Comparison of ENCODE assay signal across 10 cellular contexts in genomic region chr9:108786756-108787663, GRCh38.
DNase-seq lines count a peak whose midpoint lies in the region; ATAC-seq and TF ChIP-seq lines count a peak whose summit lies in the region.
"Had no signal": no experiment of that assay in that cellular context is flagged by ENCODE, and none has a peak within 500 bp of the region (broad histone marks: within the 10 kb centered on the region; RNA-seq: fewer than 3 reads in every experiment).

No MANE protein-coding gene starts in this region.

- peaks cover 4% of the 10 kb centered on the region for H3K4me1 Mint-ChIP-seq in activated naive CD8-positive, alpha-beta T cell treated with anti-CD3 and anti-CD28 coated beads for 36 hours

- H3K27ac Mint-ChIP-seq in activated naive CD8-positive, alpha-beta T cell treated with anti-CD3 and anti-CD28 coated beads for 36 hours, result no peak overlapping the region
- H3K27ac Mint-ChIP-seq: activated B cell treated with CpG ODN at 0.5 μM for 24 hours had no signal

- H3K9me3 ChIP-seq in mesodermal cell (ENCODE audit: control insufficient read depth, low read length) (peaks cover 2% of the 10 kb centered on the region), lower lobe of right lung (no peaks in the 10 kb centered on the region)
- H3K9me3 ChIP-seq: body of pancreas had no signal

- peak; percentile 29 for DNase-seq in AG10803 (ENCODE audit: low read depth)
- DNase-seq in LoVo (ENCODE audit: low spot score), result peak; percentile 67
- peak; percentile 18 to 53 for DNase-seq in cardiac fibroblast (ENCODE audit: low read depth in 2 of 2)
- DNase-seq in activated naive CD8-positive, alpha-beta T cell treated with anti-CD3 and anti-CD28 coated beads for 36 hours, result no peak
- DNase-seq in lower lobe of right lung, result no peak
- no peak for DNase-seq in NCI-H2227 treated with DMSO at 0.1 percent for 48 hours (lab: John Stamatoyannopoulos, UW)
- DNase-seq: activated B cell treated with CpG ODN at 0.5 μM for 24 hours had no signal

- H3K4me3 ChIP-seq in AG10803 (ENCODE audit: low read length), result no peak overlapping the region
- H3K4me3 ChIP-seq in cardiac fibroblast (replicated peaks in 1 of 2; ENCODE audit: low read depth in 2 of 2, low read length in 2 of 2), result no peak overlapping the region
- H3K4me3 ChIP-seq in mesodermal cell (ENCODE audit: extremely low read depth, insufficient read depth, low read length, poor library complexity, severe bottlenecking), result no peak overlapping the region
- H3K4me3 ChIP-seq in lower lobe of right lung, result no peak overlapping the region
- H3K4me3 ChIP-seq: body of pancreas had no signal

- H3K4me3 Mint-ChIP-seq in activated naive CD8-positive, alpha-beta T cell treated with anti-CD3 and anti-CD28 coated beads for 36 hours, result no peak overlapping the region
- H3K4me3 Mint-ChIP-seq: activated B cell treated with CpG ODN at 0.5 μM for 24 hours had no signal

- H3K36me3 ChIP-seq in mesodermal cell (ENCODE audit: control insufficient read depth, insufficient read depth, low read length) (no peaks in the 10 kb centered on the region), lower lobe of right lung (no peaks in the 10 kb centered on the region)

- TF ChIP-seq CTCF in AG10803 (conservative IDR thresholded peaks at IDR 0.05; ENCODE audit: low read length) (no peak), cardiac fibroblast (IDR thresholded peaks at IDR 0.05; ENCODE audit: low read depth, low read length) (no peak), lower lobe of right lung (IDR thresholded peaks at IDR 0.05) (no peak)

- H3K36me3 Mint-ChIP-seq in activated naive CD8-positive, alpha-beta T cell treated with anti-CD3 and anti-CD28 coated beads for 36 hours, result no peaks in the 10 kb centered on the region

- H3K27ac ChIP-seq in mesodermal cell (ENCODE audit: low read depth, low read length, severe bottlenecking) (peak overlapping the region; percentile 65), lower lobe of right lung (no peak overlapping the region)
- H3K27ac ChIP-seq: body of pancreas had no signal

- H3K27me3 Mint-ChIP-seq in activated naive CD8-positive, alpha-beta T cell treated with anti-CD3 and anti-CD28 coated beads for 36 hours, result peaks cover 6% of the 10 kb centered on the region
- H3K27me3 Mint-ChIP-seq: activated B cell treated with CpG ODN at 0.5 μM for 24 hours had no signal

- 45% methylated on average over 5 of the region's 5 CpGs for WGBS in mesodermal cell (ENCODE audit: insufficient coverage in 2 of 2), 2 experiments

- H3K4me1 ChIP-seq in mesodermal cell (ENCODE audit: control insufficient read depth, insufficient read depth, low read length, poor library complexity, severe bottlenecking), result peaks cover 29% of the 10 kb centered on the region
- no peaks in the 10 kb centered on the region for H3K4me1 ChIP-seq in lower lobe of right lung
- H3K4me1 ChIP-seq: body of pancreas had no signal

- H3K9me3 Mint-ChIP-seq in activated naive CD8-positive, alpha-beta T cell treated with anti-CD3 and anti-CD28 coated beads for 36 hours, result no peaks in the 10 kb centered on the region

- intact Hi-C loops in lower lobe of right lung (cut with DNase I), result no loop called here

- ATAC-seq in GM21526 (IDR thresholded peaks at IDR 0.05; ENCODE audit: low FRiP score, unreplicated experiment) (no peak), lower lobe of right lung (no peak)
- ATAC-seq: body of pancreas had no signal

- H3K27me3 ChIP-seq in lower lobe of right lung (ENCODE audit: low read depth), result no peaks in the 10 kb centered on the region
- H3K27me3 ChIP-seq: body of pancreas had no signal

Comparison
In these comparisons a context has a peak if more than half of its experiments do, and no peak if none do; other contexts are left out.
1. DNase-seq: peak in AG10803 (single experiment), LoVo (single experiment) and cardiac fibroblast (2 of 2); none in activated naive CD8-positive, alpha-beta T cell treated with anti-CD3 and anti-CD28 coated beads for 36 hours (single experiment), lower lobe of right lung (single experiment) and NCI-H2227 treated with DMSO at 0.1 percent for 48 hours (single experiment).